In the genomic region with DNA sequence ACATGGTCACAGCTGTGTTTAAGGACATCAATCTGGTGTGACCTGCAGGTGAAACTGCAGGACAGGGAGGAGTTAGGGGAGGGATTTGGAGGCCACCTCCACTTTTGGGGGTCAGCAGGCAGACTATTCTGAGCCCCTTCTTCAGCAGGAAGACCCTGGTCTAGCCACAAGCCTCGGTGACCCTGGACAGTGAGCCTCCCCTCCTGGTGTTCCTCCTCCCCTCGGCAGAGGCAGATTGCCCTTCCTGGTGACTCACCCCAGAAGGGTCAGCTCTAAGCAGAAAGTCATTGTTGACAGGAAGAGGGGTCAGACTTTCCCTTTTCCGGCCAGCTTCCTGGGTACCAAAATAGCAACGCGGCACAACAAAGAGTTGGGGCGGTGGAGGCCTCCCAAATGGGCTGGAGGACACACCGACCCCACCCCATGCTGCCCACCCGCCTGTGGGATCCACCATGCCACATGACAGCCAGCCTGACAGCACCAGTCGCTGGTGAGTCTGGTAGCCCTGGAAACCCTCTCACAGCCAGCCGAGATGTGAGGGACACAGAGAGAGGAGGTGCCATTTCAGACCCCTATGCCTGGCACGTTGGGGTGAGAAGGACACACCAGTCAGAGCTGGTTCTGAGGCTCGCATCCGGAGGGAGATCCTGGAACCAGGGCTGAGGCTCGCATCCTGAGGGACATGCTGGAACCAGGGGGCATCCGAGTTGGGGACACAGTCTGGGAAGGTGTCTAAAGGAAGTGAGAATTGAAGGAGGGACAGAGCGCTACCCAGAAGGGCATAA, we compare ENCODE assay signal across 1 cellular context.
TF ChIP-seq lines count a peak whose summit lies in the region.

No MANE protein-coding gene starts in this region.

TF ChIP-seq in K562, 482 proteins besides CTCF, POLR2A, EP300 and RAD21 (continued from another document and continues in another):
- TF ChIP-seq RFX1 (IDR thresholded peaks at IDR 0.05) (peak; percentile 70), KDM5B (IDR thresholded peaks at IDR 0.05; ENCODE audit: insufficient replicate concordance, low read depth, low read length) (peak; percentile 4), GABPB2 (CRISPR knock-in tag; conservative IDR thresholded peaks at IDR 0.05) (no peak), FOSL1 (tag; conservative IDR thresholded peaks at IDR 0.05) (peak; percentile 100), KDM1A (IDR thresholded peaks at IDR 0.05) (peak; percentile 74 to 80; a peak in 3 of 4 replicates), PHF21A (IDR thresholded peaks at IDR 0.05; ENCODE audit: borderline replicate concordance, low read depth) (0 out of 2 replicates have a peak, but pooled peaks have one; percentile 5), ZNF655 (CRISPR knock-in tag; IDR thresholded peaks at IDR 0.05) (no peak), MBD2 (IDR thresholded peaks at IDR 0.05; ENCODE audit: borderline replicate concordance, low read depth) (peak; percentile 56; the same call in 1 of the 2 replicates), GABPB1 (CRISPR knock-in tag; IDR thresholded peaks at IDR 0.05) (peak; percentile 76), NR4A1 (CRISPR knock-in tag; IDR thresholded peaks at IDR 0.05) (0 out of 2 replicates have a peak, but pooled peaks have one; percentile 8), NR4A1 (tag; IDR thresholded peaks at IDR 0.05) (peak; percentile 86), MAZ (CRISPR knock-in tag; conservative IDR thresholded peaks at IDR 0.05 in 1 of 2, IDR thresholded peaks at IDR 0.05 in 1 of 2) (peak; percentile 73 to 79), HCFC1 (IDR thresholded peaks at IDR 0.05; ENCODE audit: low read depth, low read length) (peak; percentile 31; the same call in 1 of the 2 replicates), HDAC8 (tag; IDR thresholded peaks at IDR 0.05) (peak; percentile 24; the same call in 1 of the 2 replicates), ZNF766 (CRISPR knock-in tag; conservative IDR thresholded peaks at IDR 0.05) (peak; percentile 31; the same call in 1 of the 2 replicates), NFRKB (IDR thresholded peaks at IDR 0.05; ENCODE audit: low read depth) (peak; percentile 99), SMARCA4 (IDR thresholded peaks at IDR 0.05) (peak; percentile 92), CREB3 (tag; conservative IDR thresholded peaks at IDR 0.05; ENCODE audit: low read depth) (peak; percentile 19; the same call in 1 of the 2 replicates), ZNF408 (CRISPR knock-in tag; IDR thresholded peaks at IDR 0.05; ENCODE audit: low read depth) (no peak), ID3 (CRISPR knock-in tag; IDR thresholded peaks at IDR 0.05) (no peak), ID3 (tag; IDR thresholded peaks at IDR 0.05) (peak; percentile 84; the same call in 1 of the 2 replicates), C11orf30 (IDR thresholded peaks at IDR 0.05; ENCODE audit: low read depth) (peak; percentile 84), ZNF146 (CRISPR knock-in tag; IDR thresholded peaks at IDR 0.05; ENCODE audit: unreplicated experiment) (no peak), EP400 (IDR thresholded peaks at IDR 0.05) (peak; percentile 83), TEAD2 (tag; IDR thresholded peaks at IDR 0.05) (0 out of 2 replicates have a peak, but pooled peaks have one; percentile 51), MAFG (tag; conservative IDR thresholded peaks at IDR 0.05) (peak; percentile 77), ZFP36 (IDR thresholded peaks at IDR 0.05; ENCODE audit: low read depth, low read length, partially characterized antibody) (peak; percentile 37), LCOR (CRISPR knock-in tag; IDR thresholded peaks at IDR 0.05) (no peak; the same call in 1 of the 2 replicates), ZNF384 (IDR thresholded peaks at IDR 0.05; ENCODE audit: low read depth, low read length) (no peak), HDGF (IDR thresholded peaks at IDR 0.05) (peak; percentile 74; the same call in 1 of the 2 replicates), BRCA1 (IDR thresholded peaks at IDR 0.05) (no peak), BRCA1 (CRISPR knock-in tag; IDR thresholded peaks at IDR 0.05) (0 out of 2 replicates have a peak, but pooled peaks have one; percentile 89), ZBTB7A (IDR thresholded peaks at IDR 0.05; ENCODE audit: borderline replicate concordance, control insufficient read depth, low read depth, low read length) (peak; percentile 92), SRSF3 (IDR thresholded peaks at IDR 0.05; ENCODE audit: insufficient read depth, low read length) (0 out of 2 replicates have a peak, but pooled peaks have one; percentile 37), MCM5 (IDR thresholded peaks at IDR 0.05; ENCODE audit: low read depth) (no peak), POLR2AphosphoS5 (IDR thresholded peaks at IDR 0.05; ENCODE audit: control insufficient read depth, insufficient read depth, low read depth, low read length) (peak; percentile 57; the same call in 1 of the 2 replicates), ZNF124 (CRISPR knock-in tag; IDR thresholded peaks at IDR 0.05) (no peak), ZNF311 (CRISPR knock-in tag; IDR thresholded peaks at IDR 0.05) (0 out of 2 replicates have a peak, but pooled peaks have one; percentile 43), PBX2 (CRISPR knock-in tag; IDR thresholded peaks at IDR 0.05; ENCODE audit: low read depth) (no peak), PBX2 (tag; conservative IDR thresholded peaks at IDR 0.05; ENCODE audit: low read depth) (peak; percentile 60), ASH1L (IDR thresholded peaks at IDR 0.05; ENCODE audit: borderline replicate concordance, low read depth, partially characterized antibody) (no peak)
- TF ChIP-seq, protein P1, sequence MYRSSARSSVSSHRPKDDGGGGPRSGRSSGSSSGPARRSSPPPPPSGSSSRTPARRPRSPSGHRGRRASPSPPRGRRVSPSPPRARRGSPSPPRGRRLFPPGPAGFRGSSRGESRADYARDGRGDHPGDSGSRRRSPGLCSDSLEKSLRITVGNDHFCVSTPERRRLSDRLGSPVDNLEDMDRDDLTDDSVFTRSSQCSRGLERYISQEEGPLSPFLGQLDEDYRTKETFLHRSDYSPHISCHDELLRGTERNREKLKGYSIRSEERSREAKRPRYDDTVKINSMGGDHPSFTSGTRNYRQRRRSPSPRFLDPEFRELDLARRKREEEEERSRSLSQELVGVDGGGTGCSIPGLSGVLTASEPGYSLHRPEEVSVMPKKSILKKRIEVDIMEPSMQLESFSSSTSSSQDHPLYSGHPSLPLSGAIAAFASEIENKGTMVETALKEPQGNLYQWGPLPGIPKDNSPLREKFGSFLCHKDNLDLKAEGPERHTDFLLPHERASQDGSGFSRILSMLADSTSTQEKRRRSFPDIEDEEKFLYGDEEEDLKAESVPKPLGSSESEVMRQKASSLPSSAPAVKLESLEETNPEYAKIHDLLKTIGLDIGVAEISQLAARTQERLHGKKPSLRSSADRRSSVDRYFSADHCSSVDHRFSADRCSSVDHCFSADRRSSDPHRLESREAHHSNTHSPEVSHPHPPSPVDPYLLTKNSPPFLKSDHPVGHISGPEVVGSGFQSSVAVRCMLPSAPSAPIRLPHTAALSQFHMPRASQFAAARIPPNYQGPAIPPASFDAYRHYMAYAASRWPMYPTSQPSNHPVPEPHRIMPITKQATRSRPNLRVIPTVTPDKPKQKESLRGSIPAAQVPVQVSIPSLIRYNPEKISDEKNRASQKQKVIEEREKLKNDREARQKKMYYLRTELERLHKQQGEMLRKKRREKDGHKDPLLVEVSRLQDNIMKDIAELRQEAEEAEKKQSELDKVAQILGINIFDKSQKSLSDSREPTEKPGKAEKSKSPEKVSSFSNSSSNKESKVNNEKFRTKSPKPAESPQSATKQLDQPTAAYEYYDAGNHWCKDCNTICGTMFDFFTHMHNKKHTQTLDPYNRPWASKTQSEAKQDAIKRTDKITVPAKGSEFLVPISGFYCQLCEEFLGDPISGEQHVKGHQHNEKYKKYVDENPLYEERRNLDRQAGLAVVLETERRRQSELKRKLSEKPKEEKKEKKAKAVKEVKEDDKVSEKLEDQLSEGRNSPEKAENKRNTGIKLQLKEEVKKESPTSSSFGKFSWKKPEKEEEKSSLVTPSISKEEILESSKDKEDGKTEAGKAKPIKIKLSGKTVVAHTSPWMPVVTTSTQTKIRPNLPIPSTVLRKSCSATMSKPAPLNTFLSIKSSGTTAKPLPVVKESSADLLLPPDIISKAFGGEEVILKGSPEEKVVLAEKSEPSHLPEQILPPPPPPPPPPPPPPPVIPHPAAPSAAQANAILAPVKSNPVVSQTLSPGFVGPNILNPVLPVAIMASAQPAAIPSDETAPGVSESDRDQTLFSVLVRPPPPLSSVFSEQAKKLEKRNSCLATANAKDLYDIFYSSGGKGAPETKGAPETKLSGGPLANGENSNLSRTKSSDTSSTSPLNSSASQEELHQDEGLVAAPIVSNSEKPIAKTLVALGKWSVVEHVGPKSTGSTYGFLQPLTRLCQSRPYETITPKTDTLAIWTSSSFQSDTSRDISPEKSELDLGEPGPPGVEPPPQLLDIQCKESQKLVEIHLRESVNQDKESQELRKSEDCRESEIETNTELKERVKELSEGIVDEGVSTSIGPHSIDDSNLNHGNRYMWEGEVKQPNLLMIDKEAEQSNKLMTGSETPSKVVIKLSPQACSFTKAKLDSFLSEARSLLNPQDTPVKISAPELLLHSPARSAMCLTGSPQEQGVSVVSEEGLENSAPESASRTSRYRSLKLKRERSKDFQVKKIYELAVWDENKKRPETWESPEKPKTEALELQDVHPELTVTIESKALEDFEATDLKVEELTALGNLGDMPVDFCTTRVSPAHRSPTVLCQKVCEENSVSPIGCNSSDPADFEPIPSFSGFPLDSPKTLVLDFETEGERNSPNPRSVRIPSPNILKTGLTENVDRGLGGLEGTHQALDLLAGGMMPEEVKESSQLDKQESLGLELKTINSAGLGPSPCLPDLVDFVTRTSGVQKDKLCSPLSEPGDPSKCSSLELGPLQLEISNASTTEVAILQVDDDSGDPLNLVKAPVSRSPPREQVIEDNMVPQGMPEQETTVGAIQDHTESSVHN (IDR thresholded peaks at IDR 0.05; ENCODE audit: borderline replicate concordance in 1 of 2, low read depth in 1 of 2) = peak in 1 of 2 experiments; percentile 86; a peak in 2 of 4 replicates
- TF ChIP-seq, protein P2, sequence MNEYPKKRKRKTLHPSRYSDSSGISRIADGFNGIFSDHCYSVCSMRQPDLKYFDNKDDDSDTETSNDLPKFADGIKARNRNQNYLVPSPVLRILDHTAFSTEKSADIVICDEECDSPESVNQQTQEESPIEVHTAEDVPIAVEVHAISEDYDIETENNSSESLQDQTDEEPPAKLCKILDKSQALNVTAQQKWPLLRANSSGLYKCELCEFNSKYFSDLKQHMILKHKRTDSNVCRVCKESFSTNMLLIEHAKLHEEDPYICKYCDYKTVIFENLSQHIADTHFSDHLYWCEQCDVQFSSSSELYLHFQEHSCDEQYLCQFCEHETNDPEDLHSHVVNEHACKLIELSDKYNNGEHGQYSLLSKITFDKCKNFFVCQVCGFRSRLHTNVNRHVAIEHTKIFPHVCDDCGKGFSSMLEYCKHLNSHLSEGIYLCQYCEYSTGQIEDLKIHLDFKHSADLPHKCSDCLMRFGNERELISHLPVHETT (CRISPR knock-in tag; conservative IDR thresholded peaks at IDR 0.05 in 1 of 2, IDR thresholded peaks at IDR 0.05 in 1 of 2) = peak in 1 of 2 experiments; percentile 74; a peak in 2 of 4 replicates
